10 cellular contexts compared by ENCODE assay signal in the genomic region with DNA sequence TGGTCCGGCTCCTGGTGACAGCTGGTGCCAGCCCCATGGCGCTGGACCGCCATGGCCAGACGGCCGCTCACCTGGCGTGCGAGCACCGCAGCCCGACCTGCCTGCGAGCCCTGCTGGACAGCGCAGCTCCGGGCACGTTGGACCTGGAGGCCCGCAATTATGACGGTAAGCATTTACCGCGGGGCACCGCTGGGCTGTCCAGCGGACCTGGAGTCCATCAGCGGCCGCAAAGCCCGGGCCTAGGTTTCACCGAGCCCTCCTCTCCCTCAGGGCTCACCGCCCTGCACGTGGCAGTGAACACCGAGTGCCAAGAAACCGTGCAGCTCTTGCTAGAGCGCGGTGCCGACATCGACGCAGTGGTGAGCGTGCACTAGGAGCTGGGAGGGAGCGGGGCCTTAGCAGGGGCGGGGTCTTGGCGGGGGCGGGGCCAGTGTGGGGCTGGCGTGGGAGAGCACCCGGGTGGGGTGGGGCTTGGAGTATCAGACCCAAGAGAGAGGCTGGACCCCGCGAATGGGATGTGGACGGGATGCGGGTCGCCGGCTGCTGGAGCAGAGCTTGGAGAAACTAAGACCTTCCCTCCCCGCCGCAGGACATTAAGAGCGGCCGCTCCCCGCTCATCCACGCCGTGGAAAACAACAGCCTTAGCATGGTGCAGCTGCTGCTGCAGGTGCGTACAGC. TPM values are rescaled to one million over a fixed set of nuclear protein-coding genes. Genes with fewer than 3 reads are reported as not detected.
DNase-seq lines count a peak whose midpoint lies in the region; ATAC-seq and TF ChIP-seq lines count a peak whose summit lies in the region.
"Had no signal": no experiment of that assay in that cellular context is flagged by ENCODE, and none has a peak within 500 bp of the region (broad histone marks: within the 10 kb centered on the region; RNA-seq: fewer than 3 reads in every experiment).

No MANE protein-coding gene starts in this region.

- no peaks in the 10 kb centered on the region for H3K36me3 ChIP-seq in HUES48 (ENCODE audit: control insufficient read depth, insufficient read depth, low read length)
- peaks cover 3 to 77% of the 10 kb centered on the region in 2 donors for H3K36me3 ChIP-seq in left lung
- H3K36me3 ChIP-seq in skeletal muscle tissue (ENCODE audit: control insufficient read depth in 3 of 3, insufficient read depth in 3 of 3, low read length in 3 of 3), result peaks cover 16 to 30% (median 26%) of the 10 kb centered on the region in 3 donors

- no peak for ATAC-seq in left lung
- ATAC-seq in HG03175 (IDR thresholded peaks at IDR 0.05; ENCODE audit: unreplicated experiment), result no peak

- H3K27ac ChIP-seq in HUES48 (ENCODE audit: low read depth, low read length) (no peak overlapping the region), left lung (peak overlapping the region; percentile 70 to 96), skeletal muscle tissue (ENCODE audit: low read depth, low read length) (peak overlapping the region; percentile 99)
- H3K27ac ChIP-seq: epithelial cell of prostate had no signal

- DNase-seq in ecto neural progenitor cell (ENCODE audit: low spot score) (peak; percentile 67), left lung (peak in 1 of 2 donors; percentile 78), DMS 273 treated with DMSO at 0.1 percent for 48 hours (lab: John Stamatoyannopoulos, UW) (no peak), NCI-H446 (lab: John Stamatoyannopoulos, UW) (no peak), A172 (ENCODE audit: low spot score) (no peak)
- DNase-seq: NCI-H2171 had no signal

- intact Hi-C loops in left lung (cut with DNase I), result no loop called here

- H3K9ac ChIP-seq in HUES48 (ENCODE audit: low read depth, low read length) (no peak overlapping the region), skeletal muscle tissue (ENCODE audit: low read depth in 1 of 3, low read length in 3 of 3) (peak overlapping the region; percentile 75 to 87 (median 80))

- H3K4me3 ChIP-seq in HUES48 (ENCODE audit: low read depth, low read length) (peak overlapping the region; percentile 65), left lung (peak overlapping the region; percentile 11 to 39), skeletal muscle tissue (ENCODE audit: low read length in 3 of 3) (peak overlapping the region; percentile 74 to 83 (median 74))

- H3K9me3 ChIP-seq in HUES48 (ENCODE audit: control insufficient read depth, insufficient read depth, low read length), result no peaks in the 10 kb centered on the region
- H3K9me3 ChIP-seq in left lung, result no peaks in the 10 kb centered on the region
- no peaks in the 10 kb centered on the region for H3K9me3 ChIP-seq in skeletal muscle tissue (ENCODE audit: control insufficient read depth in 3 of 3, low read length in 3 of 3)

- H3K27me3 ChIP-seq in HUES48 (ENCODE audit: control insufficient read depth, insufficient read depth, low read length) (peaks cover 56% of the 10 kb centered on the region), left lung (no peaks in the 10 kb centered on the region), skeletal muscle tissue (ENCODE audit: control insufficient read depth in 3 of 3, insufficient read depth in 3 of 3, low read length in 3 of 3) (no peaks in the 10 kb centered on the region)

- TF ChIP-seq CTCF in left lung (IDR thresholded peaks at IDR 0.05), result no peak

- H3K4me1 ChIP-seq in HUES48 (ENCODE audit: control insufficient read depth, insufficient read depth, low read length) (peaks cover 29% of the 10 kb centered on the region), left lung (peaks cover 53 to 88% of the 10 kb centered on the region in 2 donors), skeletal muscle tissue (ENCODE audit: control insufficient read depth in 3 of 3, insufficient read depth in 3 of 3, low read length in 3 of 3) (peaks cover 55 to 63% (median 55%) of the 10 kb centered on the region in 3 donors)

RNA-seq across cellular contexts. Expression of gene BCL3, which starts 8.7 kb away (rescaled TPM):
- total RNA-seq in left lung (10 to 100 TPM; 48.2 to 79.9 TPM), skeletal muscle tissue (3.1 TPM)
- 4.4 and 7.0 TPM in 2 replicates for total RNA-seq in A172 (2014; rRNA removed; shearing (Covaris generic))

RNA-seq across cellular contexts. Expression of gene CBLC, which starts 20.5 kb away (rescaled TPM):
- total RNA-seq in left lung (1 to 10 TPM; 5.2 to 6.1 TPM), skeletal muscle tissue (not detected)
- not detected in 2 replicates for total RNA-seq in A172 (2014; rRNA removed; shearing (Covaris generic))

RNA-seq across cellular contexts. Expression of gene BCAM, which starts 51.7 kb away (rescaled TPM):
- total RNA-seq in left lung, result 100 to 1,000 TPM; 110 to 389 TPM
- total RNA-seq in skeletal muscle tissue, result 89.8 TPM
- total RNA-seq in A172 (2014; rRNA removed; shearing (Covaris generic)), result 8.2 and 11.2 TPM in 2 replicates

RNA-seq across cellular contexts. Expression of gene CEACAM16, which starts 58.2 kb away (rescaled TPM):
- total RNA-seq in left lung (under 1 TPM in 1 of 2 donors, not detected in 1; 0.20 TPM), skeletal muscle tissue (1.0 TPM)
- not detected in 2 replicates for total RNA-seq in A172 (2014; rRNA removed; shearing (Covaris generic))
